19 cellular contexts compared by ENCODE assay signal in genomic region chr16:31120129-31120528, GRCh38. TPM values are rescaled to one million over a fixed set of nuclear protein-coding genes. Genes with fewer than 3 reads are reported as not detected.
DNase-seq lines count a peak whose midpoint lies in the region; ATAC-seq and TF ChIP-seq lines count a peak whose summit lies in the region.
"Had no signal": no experiment of that assay in that cellular context is flagged by ENCODE, and none has a peak within 500 bp of the region (broad histone marks: within the 10 kb centered on the region; RNA-seq: fewer than 3 reads in every experiment).

No MANE protein-coding gene starts in this region.

- H3K9me3 Mint-ChIP-seq in CD4-positive, CD25-positive, alpha-beta regulatory T cell: no peaks in the 10 kb centered on the region
- H3K9me3 Mint-ChIP-seq: CD8-positive, alpha-beta T cell; H9 had no signal

- DNase-seq in CD4-positive, CD25-positive, alpha-beta regulatory T cell: no peak
- peak; percentile 45 for DNase-seq in RWPE2 (ENCODE audit: low spot score)
- no peak for DNase-seq in lung (ENCODE audit: low spot score)
- no peak for DNase-seq in stomach
- no peak for DNase-seq in NCI-H524 (lab: John Stamatoyannopoulos, UW)
- DNase-seq in epidermal melanocyte (ENCODE audit: insufficient read length, low spot score): no peak
- DNase-seq in Peyer's patch: no peak
- DNase-seq: ACHN; CD8-positive, alpha-beta T cell; DMS79; H9; NCI-H1417 treated with DMSO at 0.1 percent for 48 hours; NCI-H2081; NCI-H510A treated with DMSO at 0.1 percent for 48 hours; PC-9 had no signal

- intact Hi-C loops in stomach (cut with DNase I; ENCODE audit: low total_unique reads): no loop called here

- no peaks in the 10 kb centered on the region for H3K9me3 ChIP-seq in CD4-positive, CD25-positive, alpha-beta regulatory T cell (ENCODE audit: control insufficient read depth in 2 of 2, low read length in 2 of 2)
- H3K9me3 ChIP-seq in RWPE2 (ENCODE audit: severe bottlenecking) (no peaks in the 10 kb centered on the region), lung (ENCODE audit: control insufficient read depth in 2 of 2, insufficient read depth in 1 of 2, low read length in 1 of 2) (no peaks in the 10 kb centered on the region), stomach (no peaks in the 10 kb centered on the region), Peyer's patch (no peaks in the 10 kb centered on the region)

- H3K27me3 ChIP-seq in CD4-positive, CD25-positive, alpha-beta regulatory T cell (ENCODE audit: control insufficient read depth, insufficient read depth, low read length): no peaks in the 10 kb centered on the region
- no peaks in the 10 kb centered on the region for H3K27me3 ChIP-seq in RWPE2 (ENCODE audit: insufficient read depth, poor library complexity, severe bottlenecking)
- H3K27me3 ChIP-seq in lung (ENCODE audit: control insufficient read depth, insufficient read depth): no peaks in the 10 kb centered on the region
- H3K27me3 ChIP-seq in stomach: no peaks in the 10 kb centered on the region
- no peaks in the 10 kb centered on the region for H3K27me3 ChIP-seq in Peyer's patch

- no peak for ATAC-seq in CD4-positive, CD25-positive, alpha-beta regulatory T cell (ENCODE audit: low read depth in 2 of 2)
- ATAC-seq in RWPE2 (ENCODE audit: low read depth): no peak
- no peak for ATAC-seq in lung (ENCODE audit: insufficient read depth, low FRiP score)
- no peak for ATAC-seq in GM18873 (IDR thresholded peaks at IDR 0.05; ENCODE audit: low FRiP score, unreplicated experiment)
- ATAC-seq: CD8-positive, alpha-beta T cell; Right ventricle myocardium inferior had no signal

- H3K4me1 Mint-ChIP-seq in CD4-positive, CD25-positive, alpha-beta regulatory T cell: peaks cover 4 to 24% (median 17%) of the 10 kb centered on the region in 4 donors

- TF ChIP-seq EP300 in stomach (IDR thresholded peaks at IDR 0.05): no peak

- no peak overlapping the region for H3K4me3 ChIP-seq in CD4-positive, CD25-positive, alpha-beta regulatory T cell (ENCODE audit: low read depth, low read length)
- no peak overlapping the region for H3K4me3 ChIP-seq in RWPE2 (ENCODE audit: severe bottlenecking)
- no peak overlapping the region for H3K4me3 ChIP-seq in lung
- no peak overlapping the region for H3K4me3 ChIP-seq in stomach
- H3K4me3 ChIP-seq in Peyer's patch: no peak overlapping the region
- H3K4me3 ChIP-seq: SK-N-MC had no signal

- peak overlapping the region in 3 of 4 donors; percentile 21 to 74 (median 24) for H3K4me3 Mint-ChIP-seq in CD4-positive, CD25-positive, alpha-beta regulatory T cell
- H3K4me3 Mint-ChIP-seq: CD8-positive, alpha-beta T cell; H9 had no signal

- H3K27me3 Mint-ChIP-seq in CD4-positive, CD25-positive, alpha-beta regulatory T cell: no peaks in the 10 kb centered on the region

- H3K36me3 ChIP-seq in CD4-positive, CD25-positive, alpha-beta regulatory T cell (ENCODE audit: control insufficient read depth, insufficient read depth, low read length): peaks cover 37% of the 10 kb centered on the region
- H3K36me3 ChIP-seq in RWPE2 (ENCODE audit: low read depth) (peaks cover 54% of the 10 kb centered on the region), lung (ENCODE audit: control insufficient read depth in 2 of 2, insufficient read depth in 2 of 2, low read length in 2 of 2) (peaks cover 20 to 21% of the 10 kb centered on the region in 2 donors), stomach (peaks cover 36 to 63% (median 56%) of the 10 kb centered on the region in 4 donors), Peyer's patch (peaks cover 0 to 51% (median 0%) of the 10 kb centered on the region in 3 donors)

- H3K27ac Mint-ChIP-seq in CD4-positive, CD25-positive, alpha-beta regulatory T cell: peak overlapping the region in 1 of 3 donors; percentile 66
- H3K27ac Mint-ChIP-seq: CD8-positive, alpha-beta T cell; H9 had no signal

- H3K36me3 Mint-ChIP-seq in CD4-positive, CD25-positive, alpha-beta regulatory T cell: peaks cover 14% of the 10 kb centered on the region

- H3K27ac ChIP-seq in CD4-positive, CD25-positive, alpha-beta regulatory T cell (ENCODE audit: insufficient read depth, low read length, poor library complexity, severe bottlenecking): no peak overlapping the region
- peak overlapping the region; percentile 94 for H3K27ac ChIP-seq in RWPE2 (ENCODE audit: poor library complexity, severe bottlenecking)
- H3K27ac ChIP-seq in lung (ENCODE audit: low read depth in 1 of 2, low read length in 1 of 2): peak overlapping the region; percentile 13 to 99
- H3K27ac ChIP-seq in stomach: peak overlapping the region in 3 of 5 donors; percentile 98 to 99 (median 98)
- H3K27ac ChIP-seq in Peyer's patch: peak overlapping the region in 1 of 4 donors; percentile 18
- H3K27ac ChIP-seq: SK-N-MC had no signal

- TF ChIP-seq POLR2A in stomach (IDR thresholded peaks at IDR 0.05) (no peak), Peyer's patch (IDR thresholded peaks at IDR 0.05) (no peak)

- TF ChIP-seq CTCF in RWPE2 (IDR thresholded peaks at IDR 0.05; ENCODE audit: poor library complexity, severe bottlenecking): no peak
- TF ChIP-seq CTCF in lung (IDR thresholded peaks at IDR 0.05; ENCODE audit: control extremely low read depth, extremely low read depth): no peak
- no peak for TF ChIP-seq CTCF in stomach (IDR thresholded peaks at IDR 0.05)
- TF ChIP-seq CTCF in Peyer's patch (IDR thresholded peaks at IDR 0.05): no peak

- 86 to 93% methylated on average over 16 of the region's 16 CpGs for WGBS in lung, 2 donors
- WGBS in stomach, 5 donors: 88 to 92% (median 90%) methylated on average over 12 to 16 of the region's 16 CpGs

- peaks cover 14% of the 10 kb centered on the region for H3K4me1 ChIP-seq in CD4-positive, CD25-positive, alpha-beta regulatory T cell (ENCODE audit: control insufficient read depth, insufficient read depth, low read length, poor library complexity, severe bottlenecking)
- H3K4me1 ChIP-seq in RWPE2 (ENCODE audit: insufficient read depth, poor library complexity, severe bottlenecking) (peaks cover 9% of the 10 kb centered on the region), lung (ENCODE audit: control insufficient read depth in 2 of 2, insufficient read depth in 2 of 2, low read length in 2 of 2) (peaks cover 2 to 7% of the 10 kb centered on the region in 2 donors), stomach (peaks cover 22 to 34% (median 27%) of the 10 kb centered on the region in 4 donors), Peyer's patch (peaks cover 0 to 14% (median 0%) of the 10 kb centered on the region in 4 donors)

RNA-seq across cellular contexts. Expression of gene KAT8, which starts 2.7 kb away (rescaled TPM):
- 103 TPM for total RNA-seq in CD4-positive, CD25-positive, alpha-beta regulatory T cell
- 10 to 100 TPM; 31.8 to 49.2 (median 44.4) TPM for polyA plus RNA-seq in CD4-positive, CD25-positive, alpha-beta regulatory T cell
- total RNA-seq in lung (10 to 100 TPM; 53.0 to 68.2 TPM), stomach (100 to 1,000 TPM in 1 of 5 donors, 10 to 100 TPM in 4; 38.8 to 114 (median 64.9) TPM), Peyer's patch (10 to 100 TPM; 41.5 to 89.4 (median 70.0) TPM)
- polyA plus RNA-seq in lung (10 to 100 TPM; 53.5 to 73.2 TPM), stomach (10 to 100 TPM; 45.0 to 51.4 (median 45.8) TPM)

RNA-seq across cellular contexts. Expression of gene BCKDK, which starts 11.9 kb away (rescaled TPM):
- 8.2 TPM for total RNA-seq in CD4-positive, CD25-positive, alpha-beta regulatory T cell
- polyA plus RNA-seq in CD4-positive, CD25-positive, alpha-beta regulatory T cell: 10 to 100 TPM; 19.5 to 24.7 (median 23.5) TPM
- total RNA-seq in lung: 10 to 100 TPM; 20.3 to 47.6 TPM
- 10 to 100 TPM; 16.2 to 61.8 TPM for polyA plus RNA-seq in lung
- total RNA-seq in stomach: 100 to 1,000 TPM in 1 of 5 donors, 10 to 100 TPM in 4; 11.0 to 197 (median 58.3) TPM
- 10 to 100 TPM; 27.4 to 40.9 (median 34.0) TPM for polyA plus RNA-seq in stomach
- 10 to 100 TPM; 30.5 to 71.4 (median 41.8) TPM for total RNA-seq in Peyer's patch

RNA-seq across cellular contexts. Expression of gene PRSS8, which starts 15.4 kb away (rescaled TPM):
- total RNA-seq in CD4-positive, CD25-positive, alpha-beta regulatory T cell: not detected
- not detected for polyA plus RNA-seq in CD4-positive, CD25-positive, alpha-beta regulatory T cell
- total RNA-seq in lung (100 to 1,000 TPM in 1 of 2 donors, 10 to 100 TPM in 1; 84.4 to 127 TPM), stomach (100 to 1,000 TPM in 2 of 5 donors, 10 to 100 TPM in 2, 1 to 10 TPM in 1; 5.8 to 176 (median 70.5) TPM), Peyer's patch (100 to 1,000 TPM in 3 of 4 donors, 10 to 100 TPM in 1; 27.2 to 666 (median 549) TPM)
- polyA plus RNA-seq in lung (10 to 100 TPM; 83.2 to 95.3 TPM), stomach (100 to 1,000 TPM in 2 of 3 donors, 10 to 100 TPM in 1; 39.3 to 151 (median 115) TPM)
- total RNA-seq: CD8-positive, alpha-beta T cell; HT1080; Right ventricle myocardium inferior had no signal

RNA-seq across cellular contexts. Expression of gene VKORC1, which starts 25.5 kb away (rescaled TPM):
- total RNA-seq in CD4-positive, CD25-positive, alpha-beta regulatory T cell: 38.1 TPM
- polyA plus RNA-seq in CD4-positive, CD25-positive, alpha-beta regulatory T cell: 100 to 1,000 TPM in 3 of 4 donors, 10 to 100 TPM in 1; 97.8 to 113 (median 105) TPM
- total RNA-seq in lung (10 to 100 TPM; 49.4 to 74.3 TPM), stomach (100 to 1,000 TPM in 1 of 5 donors, 10 to 100 TPM in 4; 20.1 to 191 (median 35.0) TPM), Peyer's patch (100 to 1,000 TPM in 2 of 4 donors, 10 to 100 TPM in 2; 20.6 to 207 (median 102) TPM)
- polyA plus RNA-seq in lung (100 to 1,000 TPM in 1 of 2 donors, 10 to 100 TPM in 1; 66.8 to 118 TPM), stomach (10 to 100 TPM; 53.2 to 90.8 (median 62.9) TPM)

RNA-seq across cellular contexts. Expression of gene PRSS36, which starts 29.7 kb away (rescaled TPM):
- total RNA-seq in CD4-positive, CD25-positive, alpha-beta regulatory T cell: 0.39 TPM
- 1 to 10 TPM in 3 of 4 donors, under 1 TPM in 1; 0.46 to 1.4 (median 1.2) TPM for polyA plus RNA-seq in CD4-positive, CD25-positive, alpha-beta regulatory T cell
- 1 to 10 TPM in 1 of 2 donors, under 1 TPM in 1; 0.43 to 4.2 TPM for total RNA-seq in lung
- 1 to 10 TPM; 2.6 to 3.6 TPM for polyA plus RNA-seq in lung
- total RNA-seq in stomach: 10 to 100 TPM in 1 of 5 donors, 1 to 10 TPM in 1, under 1 TPM in 1, not detected in 2; 0.87 to 26.3 (median 2.6) TPM
- polyA plus RNA-seq in stomach: 1 to 10 TPM; 2.1 to 4.0 (median 2.9) TPM
- total RNA-seq in Peyer's patch: 10 to 100 TPM in 3 of 4 donors, not detected in 1; 26.1 to 31.3 (median 28.2) TPM
